ENCODE assay signal across 21 cellular contexts in genomic region chr4:3515646-3516045, GRCh38. TPM values are rescaled to one million over a fixed set of nuclear protein-coding genes. Genes with fewer than 3 reads are reported as not detected.
DNase-seq lines count a peak whose midpoint lies in the region; ATAC-seq and TF ChIP-seq lines count a peak whose summit lies in the region.
"Had no signal": no experiment of that assay in that cellular context is flagged by ENCODE, and none has a peak within 500 bp of the region (broad histone marks: within the 10 kb centered on the region; RNA-seq: fewer than 3 reads in every experiment).

No MANE protein-coding gene starts in this region.

- no peak overlapping the region for H2BK20ac ChIP-seq in IMR-90 (ENCODE audit: low read depth, low read length)

- POLR2A ChIA-PET in IMR-90 (lab: Charles Lee; ENCODE audit: unreplicated experiment): no interaction called here

- H4K8ac ChIP-seq in IMR-90 (ENCODE audit: low read depth in 2 of 2, low read length in 2 of 2): no peak overlapping the region

- no peaks in the 10 kb centered on the region for H3K9me1 ChIP-seq in IMR-90 (ENCODE audit: insufficient read depth, low read length)

- no peak overlapping the region for H4K91ac ChIP-seq in IMR-90 (ENCODE audit: insufficient read depth, low read depth, low read length)

- H2BK15ac ChIP-seq in IMR-90 (ENCODE audit: low read depth, low read length): no peak overlapping the region

- H3K56ac ChIP-seq in IMR-90 (ENCODE audit: extremely low read depth, insufficient read depth, low read length): no peak overlapping the region

- TF ChIP-seq POLR2A in IMR-90 (IDR thresholded peaks at IDR 0.05; ENCODE audit: low read depth, low read length): no peak

- TF ChIP-seq CTCF in IMR-90 (conservative IDR thresholded peaks at IDR 0.05; ENCODE audit: low read depth, low read length) (no peak), glutamatergic neuron (IDR thresholded peaks at IDR 0.05; ENCODE audit: partially characterized antibody, unreplicated experiment) (no peak), psoas muscle (IDR thresholded peaks at IDR 0.05) (no peak)

- no peak overlapping the region for H3K4me3 Mint-ChIP-seq in activated T-cell treated with anti-CD3 and anti-CD28 coated beads, Interleukin-2, amount 50 U/mL, for 24 hours
- H3K4me3 Mint-ChIP-seq in glutamatergic neuron (ENCODE audit: unreplicated experiment): no peak overlapping the region
- H3K4me3 Mint-ChIP-seq in stimulated activated effector memory CD8-positive, alpha-beta T cell treated with anti-CD3 and anti-CD28 coated beads, Interleukin-12 subunit alpha, Interleukin-12 subunit beta, amount 100 ng/mL, for 72 hours: no peak overlapping the region
- H3K4me3 Mint-ChIP-seq: CD4-positive, alpha-beta memory T cell had no signal

- H4K20me1 ChIP-seq in IMR-90 (ENCODE audit: insufficient read depth, low read length): peaks cover 8% of the 10 kb centered on the region; the same call in 1 of the 2 replicates

- 0 out of 4 replicates have a peak, but pooled peaks cover 0 to 4% of the 10 kb centered on the region in 2 experiments for H3K79me1 ChIP-seq in IMR-90 (ENCODE audit: low read depth in 1 of 2, low read length in 2 of 2)

- no peak for ATAC-seq in IMR-90 (ENCODE audit: low read depth)
- ATAC-seq in psoas muscle: no peak
- no peak for ATAC-seq in stimulated activated effector memory CD8-positive, alpha-beta T cell treated with anti-CD3 and anti-CD28 coated beads, Interleukin-12 subunit alpha, Interleukin-12 subunit beta, amount 100 ng/mL, for 72 hours

- H3K4me3 ChIP-seq in IMR-90 (ENCODE audit: insufficient read depth, low read depth, low read length): no peak overlapping the region
- H3K4me3 ChIP-seq in psoas muscle: no peak overlapping the region

- peak overlapping the region; percentile 26 for H3K27ac Mint-ChIP-seq in activated T-cell treated with anti-CD3 and anti-CD28 coated beads, Interleukin-2, amount 50 U/mL, for 24 hours
- H3K27ac Mint-ChIP-seq in glutamatergic neuron (ENCODE audit: unreplicated experiment): no peak overlapping the region
- no peak overlapping the region for H3K27ac Mint-ChIP-seq in stimulated activated effector memory CD8-positive, alpha-beta T cell treated with anti-CD3 and anti-CD28 coated beads, Interleukin-12 subunit alpha, Interleukin-12 subunit beta, amount 100 ng/mL, for 72 hours

- no peaks in the 10 kb centered on the region for H3K4me1 Mint-ChIP-seq in activated T-cell treated with anti-CD3 and anti-CD28 coated beads, Interleukin-2, amount 50 U/mL, for 24 hours (ENCODE audit: low read depth)
- peaks cover 2% of the 10 kb centered on the region for H3K4me1 Mint-ChIP-seq in glutamatergic neuron (ENCODE audit: low read depth, unreplicated experiment)
- no peaks in the 10 kb centered on the region for H3K4me1 Mint-ChIP-seq in stimulated activated effector memory CD8-positive, alpha-beta T cell treated with anti-CD3 and anti-CD28 coated beads, Interleukin-12 subunit alpha, Interleukin-12 subunit beta, amount 100 ng/mL, for 72 hours

- H3K18ac ChIP-seq in IMR-90 (ENCODE audit: low read depth, low read length): no peak overlapping the region

- no peaks in the 10 kb centered on the region for H3K4me1 ChIP-seq in IMR-90 (ENCODE audit: control insufficient read depth, insufficient read depth, low read length)
- H3K4me1 ChIP-seq in psoas muscle: no peaks in the 10 kb centered on the region

- peaks cover 93% of the 10 kb centered on the region for H3K36me3 Mint-ChIP-seq in activated T-cell treated with anti-CD3 and anti-CD28 coated beads, Interleukin-2, amount 50 U/mL, for 24 hours (ENCODE audit: low read depth)
- peaks cover 4% of the 10 kb centered on the region for H3K36me3 Mint-ChIP-seq in glutamatergic neuron (ENCODE audit: unreplicated experiment)
- peaks cover 73% of the 10 kb centered on the region for H3K36me3 Mint-ChIP-seq in stimulated activated effector memory CD8-positive, alpha-beta T cell treated with anti-CD3 and anti-CD28 coated beads, Interleukin-12 subunit alpha, Interleukin-12 subunit beta, amount 100 ng/mL, for 72 hours

- H3K4me2 ChIP-seq in IMR-90 (ENCODE audit: low read depth, low read length): no peak overlapping the region

- CTCF ChIA-PET in IMR-90 (lab: Yijun Ruan, JAX): no interaction called here

- H3K4ac ChIP-seq in IMR-90 (ENCODE audit: low read depth, low read length): no peak overlapping the region

- intact Hi-C loops in IMR-90 (cut with micrococcal nuclease): no loop called here
- intact Hi-C loops in psoas muscle (cut with DNase I): no loop called here

- 70% methylated on average over 2 of the region's 15 CpGs; no CpG with 5 or more reads in 1 of the 2 experiments for WGBS in IMR-90 (ENCODE audit: extremely low coverage in 2 of 2, insufficient read length in 1 of 2), 2 experiments
- 80 to 86% (median 84%) methylated on average over 15 of the region's 15 CpGs for WGBS in psoas muscle, 3 donors

- H3K27me3 ChIP-seq in IMR-90 (ENCODE audit: control insufficient read depth, insufficient read depth, low read length): no peaks in the 10 kb centered on the region
- H3K27me3 ChIP-seq in psoas muscle (ENCODE audit: insufficient read depth in 3 of 3, low read length in 2 of 3): no peaks in the 10 kb centered on the region

- peak overlapping the region; percentile 62 for H2AFZ ChIP-seq in IMR-90 (replicated peaks; ENCODE audit: low read length, poor library complexity)

- H2AK9ac ChIP-seq in IMR-90 (replicated peaks; ENCODE audit: low read depth, low read length, poor library complexity): no peak overlapping the region

- no peaks in the 10 kb centered on the region for H3K27me3 Mint-ChIP-seq in activated T-cell treated with anti-CD3 and anti-CD28 coated beads, Interleukin-2, amount 50 U/mL, for 24 hours
- H3K27me3 Mint-ChIP-seq in glutamatergic neuron (ENCODE audit: unreplicated experiment): peaks cover 5% of the 10 kb centered on the region
- H3K27me3 Mint-ChIP-seq: CD4-positive, alpha-beta memory T cell had no signal

- H4K5ac ChIP-seq in IMR-90 (ENCODE audit: low read depth, low read length): no peak overlapping the region

- H3K14ac ChIP-seq in IMR-90 (replicated peaks; ENCODE audit: low read depth, low read length): no peak overlapping the region

- H3K27ac ChIP-seq in IMR-90 (ENCODE audit: insufficient read depth, low read length) (no peak overlapping the region), psoas muscle (no peak overlapping the region)
- H3K27ac ChIP-seq: 22Rv1 had no signal

- H3K36me3 ChIP-seq in IMR-90 (ENCODE audit: control insufficient read depth, insufficient read depth, low read length) (peaks cover 70% of the 10 kb centered on the region), psoas muscle (ENCODE audit: insufficient read depth in 1 of 2, low read depth in 1 of 2) (peaks cover 4 to 93% of the 10 kb centered on the region in 2 donors)

- no peak overlapping the region for H3K23ac ChIP-seq in IMR-90 (ENCODE audit: low read depth, low read length)

- no peak overlapping the region for H2BK5ac ChIP-seq in IMR-90 (ENCODE audit: low read depth, low read length, poor library complexity, severe bottlenecking)

- dilution Hi-C loops in IMR-90 (cut with HindIII; ENCODE audit: low sequenced_read_pairs, unreplicated experiment): no loop called here

- no TSS peak for BruUV-seq in IMR-90 (replicated peaks; lab: Mats Ljungman, UMichigan)

- H2AK5ac ChIP-seq in IMR-90 (ENCODE audit: low read depth, low read length): no peak overlapping the region

- H3K9me3 ChIP-seq in IMR-90 (ENCODE audit: control insufficient read depth, insufficient read depth, low read length) (no peaks in the 10 kb centered on the region), psoas muscle (no peaks in the 10 kb centered on the region)

- no peak overlapping the region for H3K9ac ChIP-seq in IMR-90 (ENCODE audit: low read depth, low read length)

- H2BK120ac ChIP-seq in IMR-90 (ENCODE audit: low read depth, low read length): no peak overlapping the region

- in situ Hi-C loops in IMR-90 (cut with MboI; ENCODE audit: low sequenced_read_pairs): no loop called here

- no peak for DNase-seq in activated T-cell treated with anti-CD3 and anti-CD28 coated beads, Interleukin-2, amount 50 U/mL, for 24 hours
- no peak for DNase-seq in activated T-cell treated with anti-CD3 and anti-CD28 coated beads, Interleukin-2, amount 50 U/mL, for 1 hour
- DNase-seq in IMR-90 (no peak), glutamatergic neuron (peak; percentile 14), psoas muscle (peak; percentile 16 to 31), NCI-H2081 treated with DMSO at 0.1 percent for 48 hours (lab: John Stamatoyannopoulos, UW) (no peak), DMS 273 treated with DMSO at 0.1 percent for 48 hours (lab: John Stamatoyannopoulos, UW) (no peak)
- no peak for DNase-seq in stimulated activated effector memory CD8-positive, alpha-beta T cell treated with anti-CD3 and anti-CD28 coated beads, Interleukin-12 subunit alpha, Interleukin-12 subunit beta, amount 100 ng/mL, for 72 hours (ENCODE audit: low spot score in 2 of 2)
- DNase-seq: Calu3, DMS79, KBM-7, MV-4-11, NCI-H1417, NCI-H1930, NCI-H2171, NCI-H446, NCI-H69, SHP77 treated with DMSO at 0.1 percent for 48 hours had no signal

- no peak for TF ChIP-seq RAD21 in IMR-90 (IDR thresholded peaks at IDR 0.05; ENCODE audit: low read length)

- H3K9me3 Mint-ChIP-seq in activated T-cell treated with anti-CD3 and anti-CD28 coated beads, Interleukin-2, amount 50 U/mL, for 24 hours: peaks cover 2% of the 10 kb centered on the region
- H3K9me3 Mint-ChIP-seq in glutamatergic neuron (ENCODE audit: unreplicated experiment): peaks cover 5% of the 10 kb centered on the region
- H3K9me3 Mint-ChIP-seq in stimulated activated effector memory CD8-positive, alpha-beta T cell treated with anti-CD3 and anti-CD28 coated beads, Interleukin-12 subunit alpha, Interleukin-12 subunit beta, amount 100 ng/mL, for 72 hours: no peaks in the 10 kb centered on the region

TF ChIP-seq in IMR-90, 13 proteins besides CTCF, POLR2A, EP300 and RAD21 (continues in another document):
- TF ChIP-seq MXI1 (IDR thresholded peaks at IDR 0.05; ENCODE audit: borderline replicate concordance, low read depth, low read length): no peak
- TF ChIP-seq CEBPB (IDR thresholded peaks at IDR 0.05; ENCODE audit: low read depth, low read length): no peak
- TF ChIP-seq SMC3 (IDR thresholded peaks at IDR 0.05; ENCODE audit: low read depth, low read length): no peak
- no peak for TF ChIP-seq NFE2L2 (IDR thresholded peaks at IDR 0.05; ENCODE audit: low read depth, low read length)

RNA-seq across cellular contexts. Expression of gene LRPAP1, which starts 16.6 kb away (rescaled TPM):
- total RNA-seq in IMR-90 (2012; rRNA removed) (114 and 135 TPM in 2 replicates), glutamatergic neuron (ENCODE audit: unreplicated experiment) (68.5 TPM), psoas muscle (100 to 1,000 TPM in 2 of 4 donors, 10 to 100 TPM in 2; 73.7 to 123 (median 91.4) TPM)
- polyA plus RNA-seq in IMR-90 (2012; rRNA removed) (171 and 175 TPM in 2 replicates), psoas muscle (100 to 1,000 TPM; 103 to 122 (median 111) TPM)
- 130 and 173 TPM in 2 replicates for polyA plus RNA-seq in IMR-90 (2012; cell fraction: cytosol; rRNA removed)
- 96.2 and 113 TPM in 2 replicates for polyA plus RNA-seq in IMR-90 (2012; cell fraction: nucleus; rRNA removed; ENCODE audit: low replicate concordance)

RNA-seq across cellular contexts. Expression of gene DOK7, which starts 52.5 kb away (rescaled TPM):
- total RNA-seq in IMR-90 (2012; rRNA removed) (not detected in 2 replicates), glutamatergic neuron (ENCODE audit: unreplicated experiment) (5.1 TPM), psoas muscle (10 to 100 TPM in 3 of 4 donors, 1 to 10 TPM in 1; 3.4 to 48.6 (median 34.5) TPM)
- polyA plus RNA-seq in IMR-90 (2012; rRNA removed) (not detected in 2 replicates), psoas muscle (10 to 100 TPM; 11.7 to 26.3 (median 17.3) TPM)
- 0.01 TPM in 1 of 2 replicates, not detected in the other for polyA plus RNA-seq in IMR-90 (2012; cell fraction: cytosol; rRNA removed)
- 0.10 and 0.12 TPM in 2 replicates for polyA plus RNA-seq in IMR-90 (2012; cell fraction: nucleus; rRNA removed; ENCODE audit: low replicate concordance)
- total RNA-seq: CD4-positive, alpha-beta memory T cell had no signal
- polyA plus RNA-seq: BJ had no signal

Comparison
In these comparisons a context has a peak if more than half of its experiments do, and no peak if none do; other contexts are left out.
1. DNase-seq: peak in glutamatergic neuron (single experiment) and psoas muscle (2 of 2); none in activated T-cell treated with anti-CD3 and anti-CD28 coated beads, Interleukin-2, amount 50 U/mL, for 24 hours (single experiment), activated T-cell treated with anti-CD3 and anti-CD28 coated beads, Interleukin-2, amount 50 U/mL, for 1 hour (single experiment), IMR-90 (single experiment), NCI-H2081 treated with DMSO at 0.1 percent for 48 hours (single experiment), stimulated activated effector memory CD8-positive, alpha-beta T cell treated with anti-CD3 and anti-CD28 coated beads, Interleukin-12 subunit alpha, Interleukin-12 subunit beta, amount 100 ng/mL, for 72 hours (0 of 2) and DMS 273 treated with DMSO at 0.1 percent for 48 hours (single experiment).